In the genomic region with DNA sequence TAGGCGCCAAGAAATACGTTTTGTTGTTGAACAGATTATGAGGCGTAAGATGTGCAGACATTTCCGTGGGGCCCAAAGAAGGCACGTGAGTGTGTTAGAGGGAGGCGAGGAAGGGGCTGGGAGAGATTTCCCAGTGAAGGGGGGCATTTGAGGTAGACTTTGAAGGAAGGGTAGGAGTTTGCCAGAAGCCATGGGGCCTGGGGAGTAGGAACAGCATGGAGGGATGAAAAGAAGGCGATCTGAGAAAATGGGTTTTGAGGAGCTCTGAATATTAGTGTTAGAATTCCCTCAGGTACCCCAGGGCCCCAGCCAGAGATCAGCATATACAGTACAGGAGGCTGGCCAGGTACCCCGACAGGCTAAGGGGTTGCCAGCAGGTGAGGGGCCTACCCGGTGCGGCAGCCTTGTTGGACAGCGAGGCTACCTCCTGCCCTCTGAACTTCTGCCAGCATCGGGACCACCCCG, we compare ENCODE assay signal across 8 cellular contexts. TPM values are rescaled to one million over a fixed set of nuclear protein-coding genes. Genes with fewer than 3 reads are reported as not detected.
A peak's percentile ranks its signal among the peaks of the same experiment; 100 is the strongest.
DNase-seq lines count a peak whose midpoint lies in the region; ATAC-seq and TF ChIP-seq lines count a peak whose summit lies in the region.

No MANE protein-coding gene starts in this region.

- ATAC-seq in GM18873 (IDR thresholded peaks at IDR 0.05; ENCODE audit: low FRiP score, unreplicated experiment), result peak; percentile 35

- intact Hi-C loops in esophagus muscularis mucosa (cut with DNase I) (no loop called here), posterior vena cava (cut with DNase I) (no loop called here)

- H3K36me3 ChIP-seq in esophagus muscularis mucosa, result peaks cover 8 to 31% (median 28%) of the 10 kb centered on the region in 4 donors
- peaks cover 15% of the 10 kb centered on the region for H3K36me3 ChIP-seq in rectal smooth muscle tissue (ENCODE audit: control insufficient read depth, insufficient read depth, low read length)

- no peak for TF ChIP-seq CTCF in RWPE1 (conservative IDR thresholded peaks at IDR 0.05; ENCODE audit: low read depth)
- no peak for TF ChIP-seq CTCF in esophagus muscularis mucosa (IDR thresholded peaks at IDR 0.05)

- no peaks in the 10 kb centered on the region for H3K27me3 ChIP-seq in esophagus muscularis mucosa
- H3K27me3 ChIP-seq in rectal smooth muscle tissue (ENCODE audit: control insufficient read depth, insufficient read depth, low read length), result no peaks in the 10 kb centered on the region

- peak overlapping the region; percentile 52 for H3K9ac ChIP-seq in rectal smooth muscle tissue (ENCODE audit: low read length)

- no peak for DNase-seq in RWPE1 (ENCODE audit: low spot score)
- DNase-seq in esophagus muscularis mucosa (ENCODE audit: extremely low spot score), result no peak
- DNase-seq in putamen (ENCODE audit: low spot score), result no peak
- DNase-seq in hippocampal formation (lab: John Stamatoyannopoulos, UW), result no peak
- no peak for DNase-seq in KG1 (lab: John Stamatoyannopoulos, UW)
- no peak for DNase-seq in posterior vena cava (ENCODE audit: low spot score)

- H3K4me1 ChIP-seq in esophagus muscularis mucosa (peaks cover 43 to 65% (median 54%) of the 10 kb centered on the region in 4 donors), rectal smooth muscle tissue (ENCODE audit: control insufficient read depth, insufficient read depth, low read length) (peaks cover 21% of the 10 kb centered on the region)

- WGBS in esophagus muscularis mucosa, result 46% methylated on average over 7 of the region's 13 CpGs

- POLR2A ChIA-PET in RWPE1 (lab: Yijun Ruan, JAX; ENCODE audit: low non-redundant PET), result interaction anchor here (0.6 to 0.9 kb wide), 2 partner anchors 18 to 23 kb away, joined by 3 to 4 read pairs; a partner anchor contains a TSS

- H3K27ac ChIP-seq in RWPE1 (peak overlapping the region; percentile 73), esophagus muscularis mucosa (replicated peaks in 1 of 4) (peak overlapping the region; percentile 81 to 92 (median 85)), rectal smooth muscle tissue (ENCODE audit: low read depth, low read length) (peak overlapping the region; percentile 85)

- H3K9me3 ChIP-seq in esophagus muscularis mucosa, result no peaks in the 10 kb centered on the region

- peak overlapping the region; percentile 80 to 100 (median 98) for H3K4me3 ChIP-seq in esophagus muscularis mucosa
- peak overlapping the region; percentile 79 for H3K4me3 ChIP-seq in rectal smooth muscle tissue (ENCODE audit: low read length)

- TF ChIP-seq POLR2A in esophagus muscularis mucosa (IDR thresholded peaks at IDR 0.05; ENCODE audit: low read depth), result no peak

- no peak for TF ChIP-seq EP300 in esophagus muscularis mucosa (IDR thresholded peaks at IDR 0.05)

- CTCF ChIA-PET in RWPE1 (lab: Yijun Ruan, JAX), result interaction anchor here (0.9 kb wide), 1 partner anchor 13 kb away, joined by 3 read pairs; no protein-coding TSS in a partner anchor

RNA-seq across cellular contexts. Expression of a gene that starts 0.4 kb away (rescaled TPM):
- total RNA-seq in esophagus muscularis mucosa (10 to 100 TPM; 19.7 to 21.7 (median 20.9) TPM), posterior vena cava (10 to 100 TPM; 16.5 to 16.8 TPM)

RNA-seq across cellular contexts. Expression of a gene that starts 18.7 kb away (rescaled TPM):
- total RNA-seq in esophagus muscularis mucosa (100 to 1,000 TPM; 516 to 895 (median 721) TPM), posterior vena cava (100 to 1,000 TPM; 414 to 565 TPM)

RNA-seq across cellular contexts. Expression of a gene that starts 30.9 kb away (rescaled TPM):
- total RNA-seq in esophagus muscularis mucosa, result 100 to 1,000 TPM; 158 to 202 (median 177) TPM
- 10 to 100 TPM; 49.9 to 54.4 TPM for total RNA-seq in posterior vena cava

RNA-seq across cellular contexts. Expression of a gene that starts 44.9 kb away (rescaled TPM):
- 1 to 10 TPM; 1.2 to 7.1 (median 3.6) TPM for total RNA-seq in esophagus muscularis mucosa
- 1 to 10 TPM; 2.3 to 3.2 TPM for total RNA-seq in posterior vena cava
